Comparison of ENCODE assay signal across 8 cellular contexts in genomic region chr3:13420817-13421755, GRCh38. TPM values are rescaled to one million over a fixed set of nuclear protein-coding genes. Genes with fewer than 3 reads are reported as not detected.
A peak's percentile ranks its signal among the peaks of the same experiment; 100 is the strongest.
DNase-seq lines count a peak whose midpoint lies in the region; ATAC-seq lines count a peak whose summit lies in the region.

No MANE protein-coding gene starts in this region.

- H3K4me1 Mint-ChIP-seq in activated T-helper 1 cell treated with anti-CD3 and anti-CD28 coated beads, Interleukin-12 subunit alpha, Interleukin-12 subunit beta, Interleukin-2, Interleukin-4 antibody, amounts not matched to agents 30 ng/mL and 10 ng/mL and 1 ng/mL, durations not matched to agents 14 hours and 24 hours and 36 hours (ENCODE audit: low read depth) = peaks cover 71% of the 10 kb centered on the region

- H3K4me3 Mint-ChIP-seq in activated T-helper 1 cell treated with anti-CD3 and anti-CD28 coated beads, Interleukin-12 subunit alpha, Interleukin-12 subunit beta, Interleukin-2, Interleukin-4 antibody, amounts not matched to agents 30 ng/mL and 10 ng/mL and 1 ng/mL, durations not matched to agents 14 hours and 24 hours and 36 hours = peak overlapping the region; percentile 94

- no peaks in the 10 kb centered on the region for H3K27me3 Mint-ChIP-seq in activated T-helper 1 cell treated with anti-CD3 and anti-CD28 coated beads, Interleukin-12 subunit alpha, Interleukin-12 subunit beta, Interleukin-2, Interleukin-4 antibody, amounts not matched to agents 30 ng/mL and 10 ng/mL and 1 ng/mL, durations not matched to agents 14 hours and 24 hours and 36 hours (ENCODE audit: insufficient read depth)

- peak overlapping the region; percentile 76 for H3K9ac ChIP-seq in NT2/D1 (ENCODE audit: insufficient read length, low read depth)

- peaks cover 30% of the 10 kb centered on the region for H3K27me3 ChIP-seq in NT2/D1 (ENCODE audit: insufficient read depth, insufficient read length)

- DNase-seq in NCI-H146 (lab: John Stamatoyannopoulos, UW) = peak; percentile 34
- DNase-seq in NCI-H146 treated with DMSO at 0.1 percent for 48 hours (lab: John Stamatoyannopoulos, UW; ENCODE audit: unreplicated experiment) = no peak
- no peak for DNase-seq in NT2/D1 (ENCODE audit: low read depth, low spot score)
- peak; percentile 77 for DNase-seq in activated T-helper 1 cell treated with anti-CD3 and anti-CD28 coated beads, Interleukin-12 subunit alpha, Interleukin-12 subunit beta, Interleukin-2, Interleukin-4 antibody, amounts not matched to agents 30 ng/mL and 10 ng/mL and 1 ng/mL, durations not matched to agents 14 hours and 24 hours and 36 hours (ENCODE audit: low spot score)
- DNase-seq in kidney tubule cell (ENCODE audit: low spot score) = peak; percentile 85
- peak; percentile 47 for DNase-seq in stimulated activated CD8-positive, alpha-beta memory T cell treated with anti-CD3 and anti-CD28 coated beads, Interleukin-15, amount 100 ng/mL, for 1 hour (ENCODE audit: low read depth)

- peaks cover 21% of the 10 kb centered on the region for H3K36me3 Mint-ChIP-seq in activated T-helper 1 cell treated with anti-CD3 and anti-CD28 coated beads, Interleukin-12 subunit alpha, Interleukin-12 subunit beta, Interleukin-2, Interleukin-4 antibody, amounts not matched to agents 30 ng/mL and 10 ng/mL and 1 ng/mL, durations not matched to agents 14 hours and 24 hours and 36 hours (ENCODE audit: low read depth)

- H3K36me3 ChIP-seq in NT2/D1 (ENCODE audit: insufficient read depth, insufficient read length, low read length) = peaks cover under 1% of the 10 kb centered on the region

- no peaks in the 10 kb centered on the region for H3K9me3 ChIP-seq in NT2/D1 (ENCODE audit: insufficient read depth, low read length)

- intact Hi-C loops in activated T-helper 1 cell treated with anti-CD3 and anti-CD28 coated beads, Interleukin-12 subunit alpha, Interleukin-12 subunit beta, Interleukin-2, Interleukin-4 antibody, amounts not matched to agents 30 ng/mL and 10 ng/mL and 1 ng/mL, durations not matched to agents 14 hours and 24 hours and 36 hours (cut with micrococcal nuclease) = loop anchor here (1.0 to 10.0 kb wide), 7 partner anchors 30 to 1776 kb away; partner anchors contain the start of genes HDAC11, LSM3, VGLL4 and XPC

- ATAC-seq in GM19351 (IDR thresholded peaks at IDR 0.05; ENCODE audit: unreplicated experiment) (no peak), HG03039 (IDR thresholded peaks at IDR 0.05; ENCODE audit: unreplicated experiment) (no peak)

- peaks cover 10% of the 10 kb centered on the region for H3K4me1 ChIP-seq in NT2/D1 (ENCODE audit: insufficient read depth, insufficient read length)

- peak overlapping the region; percentile 85 for H3K4me3 ChIP-seq in NT2/D1 (ENCODE audit: insufficient read length, low read depth)

- H3K27ac Mint-ChIP-seq in activated T-helper 1 cell treated with anti-CD3 and anti-CD28 coated beads, Interleukin-12 subunit alpha, Interleukin-12 subunit beta, Interleukin-2, Interleukin-4 antibody, amounts not matched to agents 30 ng/mL and 10 ng/mL and 1 ng/mL, durations not matched to agents 14 hours and 24 hours and 36 hours = peak overlapping the region; percentile 100

- no peaks in the 10 kb centered on the region for H3K9me3 Mint-ChIP-seq in activated T-helper 1 cell treated with anti-CD3 and anti-CD28 coated beads, Interleukin-12 subunit alpha, Interleukin-12 subunit beta, Interleukin-2, Interleukin-4 antibody, amounts not matched to agents 30 ng/mL and 10 ng/mL and 1 ng/mL, durations not matched to agents 14 hours and 24 hours and 36 hours

RNA-seq across cellular contexts. Expression of gene NUP210, which starts 1.0 kb away (rescaled TPM):
- total RNA-seq in activated T-helper 1 cell treated with anti-CD3 and anti-CD28 coated beads, Interleukin-12 subunit alpha, Interleukin-12 subunit beta, Interleukin-2, Interleukin-4 antibody, amounts not matched to agents 30 ng/mL and 10 ng/mL and 1 ng/mL, durations not matched to agents 14 hours and 24 hours and 36 hours = 149 and 152 TPM in 2 replicates

RNA-seq across cellular contexts. Expression of gene HDAC11, which starts 59.0 kb away (rescaled TPM):
- total RNA-seq in activated T-helper 1 cell treated with anti-CD3 and anti-CD28 coated beads, Interleukin-12 subunit alpha, Interleukin-12 subunit beta, Interleukin-2, Interleukin-4 antibody, amounts not matched to agents 30 ng/mL and 10 ng/mL and 1 ng/mL, durations not matched to agents 14 hours and 24 hours and 36 hours = 1.4 and 2.0 TPM in 2 replicates

Comparison
In these comparisons a context has a peak if more than half of its experiments do, and no peak if none do; other contexts are left out.
1. DNase-seq: peak in NCI-H146 (single experiment), activated T-helper 1 cell treated with anti-CD3 and anti-CD28 coated beads, Interleukin-12 subunit alpha, Interleukin-12 subunit beta, Interleukin-2, Interleukin-4 antibody, amounts not matched to agents 30 ng/mL and 10 ng/mL and 1 ng/mL, durations not matched to agents 14 hours and 24 hours and 36 hours (single experiment), kidney tubule cell (single experiment) and stimulated activated CD8-positive, alpha-beta memory T cell treated with anti-CD3 and anti-CD28 coated beads, Interleukin-15, amount 100 ng/mL, for 1 hour (single experiment); none in NCI-H146 treated with DMSO at 0.1 percent for 48 hours (single experiment) and NT2/D1 (single experiment).